8 cellular contexts compared by ENCODE assay signal in genomic region chr5:96657068-96657467, GRCh38. TPM values are rescaled to one million over a fixed set of nuclear protein-coding genes. Genes with fewer than 3 reads are reported as not detected.
A peak's percentile ranks its signal among the peaks of the same experiment; 100 is the strongest.
DNase-seq lines count a peak whose midpoint lies in the region; ATAC-seq, FAIRE-seq and TF ChIP-seq lines count a peak whose summit lies in the region.

No MANE protein-coding gene starts in this region.

- 22% methylated on average over 3 of the region's 3 CpGs for WGBS in suprapubic skin
- 67% methylated on average over 3 of the region's 3 CpGs for WGBS in esophagus muscularis mucosa

- H3K27me3 ChIP-seq in GM06990 (replicated peaks; ENCODE audit: control insufficient read depth, insufficient read depth, low read length) (no peaks in the 10 kb centered on the region), suprapubic skin (no peaks in the 10 kb centered on the region), esophagus muscularis mucosa (no peaks in the 10 kb centered on the region), H7 (ENCODE audit: control insufficient read depth, insufficient read depth, low read length) (peaks cover 17% of the 10 kb centered on the region)

- H3K27ac ChIP-seq in suprapubic skin (peak overlapping the region; percentile 71), esophagus muscularis mucosa (replicated peaks in 1 of 4) (no peak overlapping the region)

- H3K9me3 ChIP-seq in suprapubic skin (no peaks in the 10 kb centered on the region), esophagus muscularis mucosa (no peaks in the 10 kb centered on the region)

- ATAC-seq in GM21619 (IDR thresholded peaks at IDR 0.05; ENCODE audit: unreplicated experiment), result peak; percentile 71

- CTCF ChIA-PET in activated CD4-positive, alpha-beta T cell treated with anti-CD3 and anti-CD28 coated beads, Interleukin-2, amount 10 ng/mL, durations not matched to agents 7 days and 5 days (lab: Charles Lee), result interaction anchor here (0.6 to 1.0 kb wide), 3 partner anchors 10 to 213 kb away, joined by 3 to 7 read pairs (median 3); no protein-coding TSS in a partner anchor

- TF ChIP-seq EP300 in suprapubic skin (IDR thresholded peaks at IDR 0.05), result no peak
- TF ChIP-seq EP300 in esophagus muscularis mucosa (IDR thresholded peaks at IDR 0.05), result no peak

- no peak for TF ChIP-seq CTCF in GM06990 (IDR thresholded peaks at IDR 0.05; ENCODE audit: insufficient read depth, low read length, poor library complexity, severe bottlenecking)
- no peak for TF ChIP-seq CTCF in suprapubic skin (IDR thresholded peaks at IDR 0.05)
- no peak for TF ChIP-seq CTCF in esophagus muscularis mucosa (IDR thresholded peaks at IDR 0.05)

- peaks cover 60% of the 10 kb centered on the region for H3K4me1 Mint-ChIP-seq in activated CD4-positive, alpha-beta T cell treated with anti-CD3 and anti-CD28 coated beads, Interleukin-2, amount 10 ng/mL, durations not matched to agents 7 days and 5 days

- TF ChIP-seq POLR2A in suprapubic skin (IDR thresholded peaks at IDR 0.05), result no peak
- TF ChIP-seq POLR2A in esophagus muscularis mucosa (IDR thresholded peaks at IDR 0.05; ENCODE audit: low read depth), result no peak

- H3K4me3 ChIP-seq in GM06990 (replicated peaks; ENCODE audit: low read depth, low read length) (no peak overlapping the region), suprapubic skin (no peak overlapping the region), esophagus muscularis mucosa (no peak overlapping the region), H7 (ENCODE audit: insufficient read depth, low read depth, low read length) (no peak overlapping the region)

- DNase-seq in GM06990 (ENCODE audit: extremely low read depth, insufficient read length) (peak; percentile 54), HTR-8/SVneo (ENCODE audit: insufficient read length, low spot score) (peak; percentile 74), fibroblast of peridontal ligament (ENCODE audit: extremely low read depth) (peak; percentile 93), suprapubic skin (ENCODE audit: low spot score in 2 of 2) (no peak), esophagus muscularis mucosa (ENCODE audit: extremely low spot score) (no peak), H7 (no peak)
- DNase-seq in activated CD4-positive, alpha-beta T cell treated with anti-CD3 and anti-CD28 coated beads, Interleukin-2, amount 10 ng/mL, durations not matched to agents 7 days and 5 days, result peak; percentile 58

- intact Hi-C loops in esophagus muscularis mucosa (cut with DNase I), result loop anchor here (5.0 kb wide), 1 partner anchor 40 kb away; no protein-coding TSS in a partner anchor

- H3K4me1 ChIP-seq in suprapubic skin, result peaks cover 46% of the 10 kb centered on the region
- H3K4me1 ChIP-seq in esophagus muscularis mucosa, result peaks cover 0 to 10% (median 8%) of the 10 kb centered on the region in 4 donors

- H3K9me3 Mint-ChIP-seq in activated CD4-positive, alpha-beta T cell treated with anti-CD3 and anti-CD28 coated beads, Interleukin-2, amount 10 ng/mL, durations not matched to agents 7 days and 5 days, result no peaks in the 10 kb centered on the region

- H3K27me3 Mint-ChIP-seq in activated CD4-positive, alpha-beta T cell treated with anti-CD3 and anti-CD28 coated beads, Interleukin-2, amount 10 ng/mL, durations not matched to agents 7 days and 5 days, result peaks cover 44% of the 10 kb centered on the region

- POLR2A ChIA-PET in activated CD4-positive, alpha-beta T cell treated with anti-CD3 and anti-CD28 coated beads, Interleukin-2, amount 10 ng/mL, durations not matched to agents 7 days and 5 days (lab: Charles Lee), result no interaction called here

- FAIRE-seq in HTR-8/SVneo (lab: Jason Lieb, UNC), result no peak

- peaks cover 7% of the 10 kb centered on the region for H3K36me3 Mint-ChIP-seq in activated CD4-positive, alpha-beta T cell treated with anti-CD3 and anti-CD28 coated beads, Interleukin-2, amount 10 ng/mL, durations not matched to agents 7 days and 5 days (ENCODE audit: low read depth)

- peak overlapping the region; percentile 69 for H3K27ac Mint-ChIP-seq in activated CD4-positive, alpha-beta T cell treated with anti-CD3 and anti-CD28 coated beads, Interleukin-2, amount 10 ng/mL, durations not matched to agents 7 days and 5 days

- H3K4me3 Mint-ChIP-seq in activated CD4-positive, alpha-beta T cell treated with anti-CD3 and anti-CD28 coated beads, Interleukin-2, amount 10 ng/mL, durations not matched to agents 7 days and 5 days, result peak overlapping the region; percentile 9

- H3K36me3 ChIP-seq in GM06990 (ENCODE audit: control insufficient read depth, insufficient read depth, low read length) (no peaks in the 10 kb centered on the region), suprapubic skin (no peaks in the 10 kb centered on the region), esophagus muscularis mucosa (no peaks in the 10 kb centered on the region), H7 (replicated peaks; ENCODE audit: control insufficient read depth, insufficient read depth, low read length) (no peaks in the 10 kb centered on the region)

RNA-seq across cellular contexts. Expression of gene CAST, which starts 5.1 kb away (rescaled TPM):
- 100 to 1,000 TPM; 178 to 218 TPM for total RNA-seq in activated CD4-positive, alpha-beta T cell treated with anti-CD3 and anti-CD28 coated beads, Interleukin-2, amount 10 ng/mL, durations not matched to agents 7 days and 5 days
- total RNA-seq in suprapubic skin, result 100 to 1,000 TPM; 381 to 577 (median 400) TPM
- total RNA-seq in esophagus muscularis mucosa, result 100 to 1,000 TPM; 238 to 346 (median 296) TPM
- total RNA-seq in H7 (2014; rRNA removed; shearing (Covaris generic)), result 12.0 and 18.8 TPM in 2 replicates

Comparison
In these comparisons a context has a peak if more than half of its experiments do, and no peak if none do; other contexts are left out.
1. DNase-seq: peak in GM06990 (single experiment), HTR-8/SVneo (single experiment), activated CD4-positive, alpha-beta T cell treated with anti-CD3 and anti-CD28 coated beads, Interleukin-2, amount 10 ng/mL, durations not matched to agents 7 days and 5 days (single experiment) and fibroblast of peridontal ligament (single experiment); none in suprapubic skin (0 of 2), esophagus muscularis mucosa (single experiment) and H7 (single experiment).